In the genomic region with DNA sequence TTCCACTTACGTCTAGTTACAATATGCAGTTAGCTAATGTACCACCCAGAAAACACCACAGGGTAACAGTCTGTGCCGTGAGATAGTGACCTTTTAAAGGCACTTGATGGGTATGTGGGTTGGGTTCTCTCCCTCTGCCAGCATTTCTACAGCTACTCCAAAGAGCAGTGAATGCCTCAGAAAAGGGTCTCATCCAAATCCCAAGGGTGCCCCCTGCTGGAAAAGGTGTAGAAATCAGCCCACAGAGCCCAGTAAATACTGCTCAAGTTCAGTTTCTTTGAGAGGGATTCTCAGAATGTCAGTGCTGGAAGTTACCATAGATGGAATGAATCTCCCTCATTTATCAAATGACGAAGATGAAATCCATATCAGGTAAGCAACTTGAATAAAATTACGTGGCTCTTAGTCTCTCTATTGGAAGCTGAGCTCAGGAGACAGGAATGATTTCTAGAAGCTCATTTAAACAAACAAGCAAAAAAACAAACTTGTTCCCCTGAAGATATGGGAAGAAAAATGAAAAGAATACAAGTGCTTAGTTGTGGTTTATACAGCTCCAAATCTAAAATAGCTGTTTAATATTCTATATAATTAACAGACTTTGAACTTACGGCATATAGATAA, we compare ENCODE assay signal across 8 cellular contexts. TPM values are rescaled to one million over a fixed set of nuclear protein-coding genes. Genes with fewer than 3 reads are reported as not detected.
DNase-seq lines count a peak whose midpoint lies in the region; ATAC-seq, FAIRE-seq and TF ChIP-seq lines count a peak whose summit lies in the region.

No MANE protein-coding gene starts in this region.

- no peak overlapping the region for H2AK5ac ChIP-seq in IMR-90 (ENCODE audit: low read depth, low read length)

- H3K23ac ChIP-seq in IMR-90 (ENCODE audit: low read depth, low read length) = no peak overlapping the region

- no peak overlapping the region for H4K91ac ChIP-seq in IMR-90 (ENCODE audit: insufficient read depth, low read depth, low read length)

- no peak for TF ChIP-seq POLR2A in IMR-90 (IDR thresholded peaks at IDR 0.05; ENCODE audit: low read depth, low read length)

- no peak overlapping the region for H2BK5ac ChIP-seq in IMR-90 (ENCODE audit: low read depth, low read length, poor library complexity, severe bottlenecking)

- no peaks in the 10 kb centered on the region for H3K79me1 ChIP-seq in IMR-90 (ENCODE audit: low read depth in 1 of 2, low read length in 2 of 2)

- H3K4me1 ChIP-seq in IMR-90 (ENCODE audit: control insufficient read depth, insufficient read depth, low read length) (no peaks in the 10 kb centered on the region), parathyroid adenoma (no peaks in the 10 kb centered on the region), aorta (ENCODE audit: control insufficient read depth in 1 of 2, insufficient read depth in 2 of 2, low read length in 2 of 2) (peaks cover 0 to 3% of the 10 kb centered on the region in 2 donors)

- peak; percentile 52 for TF ChIP-seq CTCF in Calu3 (IDR thresholded peaks at IDR 0.05; ENCODE audit: unreplicated experiment)
- peak; percentile 69 for TF ChIP-seq CTCF in IMR-90 (conservative IDR thresholded peaks at IDR 0.05; ENCODE audit: low read depth, low read length)
- TF ChIP-seq CTCF in parathyroid adenoma (IDR thresholded peaks at IDR 0.05) = peak; percentile 42

- H3K14ac ChIP-seq in IMR-90 (replicated peaks; ENCODE audit: low read depth, low read length) = no peak overlapping the region

- no peaks in the 10 kb centered on the region for H3K4me1 Mint-ChIP-seq in Calu3 (ENCODE audit: low read depth, unreplicated experiment)
- no peaks in the 10 kb centered on the region for H3K4me1 Mint-ChIP-seq in activated T-helper 17 cell treated with anti-CD3 and anti-CD28 coated beads, Interleukin-2, amount 50 U/mL, for 72 hours

- no peak overlapping the region for H3K27ac Mint-ChIP-seq in Calu3 (ENCODE audit: unreplicated experiment)
- no peak overlapping the region for H3K27ac Mint-ChIP-seq in activated T-helper 17 cell treated with anti-CD3 and anti-CD28 coated beads, Interleukin-2, amount 50 U/mL, for 72 hours

- no peaks in the 10 kb centered on the region for H3K9me1 ChIP-seq in IMR-90 (ENCODE audit: insufficient read depth, low read length)

- H3K4me3 ChIP-seq in IMR-90 (ENCODE audit: insufficient read depth, low read depth, low read length) = no peak overlapping the region
- H3K4me3 ChIP-seq in parathyroid adenoma (ENCODE audit: low read depth, low read length) = no peak overlapping the region
- no peak overlapping the region for H3K4me3 ChIP-seq in aorta (ENCODE audit: low read length in 2 of 2)

- H3K27me3 Mint-ChIP-seq in Calu3 (ENCODE audit: unreplicated experiment) = no peaks in the 10 kb centered on the region
- H3K27me3 Mint-ChIP-seq in activated T-helper 17 cell treated with anti-CD3 and anti-CD28 coated beads, Interleukin-2, amount 50 U/mL, for 72 hours = peaks cover 3% of the 10 kb centered on the region

- no peak overlapping the region for H3K4ac ChIP-seq in IMR-90 (ENCODE audit: low read depth, low read length)

- H4K20me1 ChIP-seq in IMR-90 (ENCODE audit: insufficient read depth, low read length) = no peaks in the 10 kb centered on the region

- no peak overlapping the region for H4K5ac ChIP-seq in IMR-90 (ENCODE audit: low read depth, low read length)

- no peak overlapping the region for H3K18ac ChIP-seq in IMR-90 (ENCODE audit: low read depth, low read length)

- dilution Hi-C loops in IMR-90 (cut with HindIII; ENCODE audit: low sequenced_read_pairs, unreplicated experiment) = no loop called here

- H3K79me2 ChIP-seq in parathyroid adenoma = no peaks in the 10 kb centered on the region

- H3K4me2 ChIP-seq in IMR-90 (ENCODE audit: low read depth, low read length) = no peak overlapping the region
- no peak overlapping the region for H3K4me2 ChIP-seq in parathyroid adenoma (ENCODE audit: low read length)

- H3K9me3 Mint-ChIP-seq in Calu3 (ENCODE audit: low read depth, unreplicated experiment) = no peaks in the 10 kb centered on the region
- no peaks in the 10 kb centered on the region for H3K9me3 Mint-ChIP-seq in activated T-helper 17 cell treated with anti-CD3 and anti-CD28 coated beads, Interleukin-2, amount 50 U/mL, for 72 hours

- no peak overlapping the region for H2BK20ac ChIP-seq in IMR-90 (ENCODE audit: low read depth, low read length)

- TF ChIP-seq RAD21 in IMR-90 (IDR thresholded peaks at IDR 0.05; ENCODE audit: low read length) = peak; percentile 63

- BruUV-seq in Calu3 (replicated peaks; lab: Mats Ljungman, UMichigan) (no TSS peak), IMR-90 (replicated peaks; lab: Mats Ljungman, UMichigan) (no TSS peak)

- FAIRE-seq in frontal cortex (lab: Jason Lieb, UNC) = peak; percentile 23

- no peaks in the 10 kb centered on the region for H3K36me3 Mint-ChIP-seq in Calu3 (ENCODE audit: insufficient read depth, unreplicated experiment)
- H3K36me3 Mint-ChIP-seq in activated T-helper 17 cell treated with anti-CD3 and anti-CD28 coated beads, Interleukin-2, amount 50 U/mL, for 72 hours (ENCODE audit: low read depth) = no peaks in the 10 kb centered on the region

- in situ Hi-C loops in IMR-90 (cut with MboI; ENCODE audit: low sequenced_read_pairs) = no loop called here

- no peak overlapping the region for H3K56ac ChIP-seq in IMR-90 (ENCODE audit: extremely low read depth, insufficient read depth, low read length)

- no peak overlapping the region for H3K27ac ChIP-seq in IMR-90 (ENCODE audit: insufficient read depth, low read length)
- no peak overlapping the region for H3K27ac ChIP-seq in parathyroid adenoma
- H3K27ac ChIP-seq in aorta (ENCODE audit: low read depth in 1 of 2, low read length in 2 of 2) = no peak overlapping the region

- peak; percentile 78 for DNase-seq in Calu3
- peak; percentile 58 for DNase-seq in IMR-90
- DNase-seq in RPMI8226 = peak; percentile 61
- DNase-seq in frontal cortex (ENCODE audit: low spot score in 2 of 2) = peak in 1 of 2 donors; percentile 40
- DNase-seq in aorta = peak in 1 of 2 donors; percentile 67

- no peak overlapping the region for H2BK120ac ChIP-seq in IMR-90 (ENCODE audit: low read depth, low read length)

- H4K8ac ChIP-seq in IMR-90 (ENCODE audit: low read depth in 2 of 2, low read length in 2 of 2) = no peak overlapping the region

- H3K9ac ChIP-seq in IMR-90 (ENCODE audit: low read depth, low read length) (no peak overlapping the region), parathyroid adenoma (no peak overlapping the region)

- no peaks in the 10 kb centered on the region; the same call in 1 of the 2 replicates for H3K27me3 ChIP-seq in IMR-90 (ENCODE audit: control insufficient read depth, insufficient read depth, low read length)
- no peaks in the 10 kb centered on the region for H3K27me3 ChIP-seq in parathyroid adenoma (ENCODE audit: control insufficient read depth, insufficient read depth, low read length)
- H3K27me3 ChIP-seq in aorta (ENCODE audit: control insufficient read depth in 1 of 2, insufficient read depth in 2 of 2, low read length in 1 of 2) = no peaks in the 10 kb centered on the region

- no peak overlapping the region for H2BK15ac ChIP-seq in IMR-90 (ENCODE audit: low read depth, low read length)

- intact Hi-C loops in Calu3 (cut with micrococcal nuclease; ENCODE audit: unreplicated experiment) = loop anchor here (1.0 kb wide), 1 partner anchor 116 kb away; no protein-coding TSS in a partner anchor
- intact Hi-C loops in IMR-90 (cut with micrococcal nuclease) = loop anchor here (1.0 to 5.0 kb wide), 5 partner anchors 103 to 608 kb away; partner anchors contain the start of gene MND1
- intact Hi-C loops in aorta (cut with DNase I) = loop anchor here in 1 of 2 donors (2.0 to 5.0 kb wide), 2 partner anchors 116 to 403 kb away; no protein-coding TSS in a partner anchor

- no peaks in the 10 kb centered on the region for H3K9me3 ChIP-seq in IMR-90 (ENCODE audit: control insufficient read depth, insufficient read depth, low read length)
- no peaks in the 10 kb centered on the region for H3K9me3 ChIP-seq in parathyroid adenoma (ENCODE audit: control insufficient read depth, low read length)
- H3K9me3 ChIP-seq in aorta (ENCODE audit: control insufficient read depth, low read length) = no peaks in the 10 kb centered on the region

- CTCF ChIA-PET in Calu3 (lab: Charles Lee) = interaction anchor here (0.8 to 1.5 kb wide), 3 partner anchors 107 to 155 kb away, joined by 4 to 9 read pairs (median 4); no protein-coding TSS in a partner anchor
- CTCF ChIA-PET in IMR-90 (lab: Yijun Ruan, JAX) = interaction anchor here (0.6 to 1.2 kb wide), 2 partner anchors 10 to 61 kb away, joined by 3 to 4 read pairs; no protein-coding TSS in a partner anchor

- no peak overlapping the region for H2AK9ac ChIP-seq in IMR-90 (replicated peaks; ENCODE audit: low read depth, low read length, poor library complexity)

- no CpG with 5 or more reads among the region's 5 CpGs for WGBS in IMR-90 (ENCODE audit: extremely low coverage in 2 of 2, insufficient read length in 1 of 2), 2 experiments
- whole genome bisulfite sequencing in aorta, 2 donors = 25 to 36% methylated on average over 5 of the region's 5 CpGs

- ATAC-seq in GM21360 (IDR thresholded peaks at IDR 0.05; ENCODE audit: unreplicated experiment) (peak; percentile 85), IMR-90 (ENCODE audit: low read depth) (peak; percentile 90), aorta (ENCODE audit: low FRiP score) (peak; percentile 90)
- ATAC-seq in activated T-helper 17 cell treated with anti-CD3 and anti-CD28 coated beads, Interleukin-2, amount 50 U/mL, for 72 hours (replicated peaks) = peak; percentile 90

- H3K36me3 ChIP-seq in IMR-90 (ENCODE audit: control insufficient read depth, insufficient read depth, low read length) (no peaks in the 10 kb centered on the region), parathyroid adenoma (ENCODE audit: control insufficient read depth, insufficient read depth, low read length) (peaks cover 2% of the 10 kb centered on the region), aorta (ENCODE audit: control insufficient read depth in 1 of 2, insufficient read depth in 2 of 2, low read length in 1 of 2) (no peaks in the 10 kb centered on the region)

- POLR2A ChIA-PET in IMR-90 (lab: Charles Lee; ENCODE audit: unreplicated experiment) = no interaction called here

- H3K4me3 Mint-ChIP-seq in Calu3 (ENCODE audit: low read depth, unreplicated experiment) = no peak overlapping the region
- no peak overlapping the region for H3K4me3 Mint-ChIP-seq in activated T-helper 17 cell treated with anti-CD3 and anti-CD28 coated beads, Interleukin-2, amount 50 U/mL, for 72 hours

- H2AFZ ChIP-seq in IMR-90 (replicated peaks; ENCODE audit: low read length, poor library complexity) = no peak overlapping the region
- H2AFZ ChIP-seq in parathyroid adenoma = no peak overlapping the region

RNA-seq across cellular contexts. Expression of gene RNF175, which starts 9.5 kb away (rescaled TPM):
- total RNA-seq in Calu3 (2022) (0.54 and 0.66 TPM in 2 replicates), IMR-90 (2012; rRNA removed) (not detected in 2 replicates), frontal cortex (31.0 TPM), aorta (1 to 10 TPM in 1 of 2 donors, not detected in 1; 1.0 TPM)
- polyA plus RNA-seq in IMR-90 (2012; rRNA removed) (not detected in 2 replicates), aorta (under 1 TPM in 1 of 2 donors, not detected in 1; 0.33 TPM)
- polyA plus RNA-seq in IMR-90 (2012; cell fraction: cytosol; rRNA removed) = not detected in 2 replicates
- not detected in 2 replicates for polyA plus RNA-seq in IMR-90 (2012; cell fraction: nucleus; rRNA removed; ENCODE audit: low replicate concordance)
- under 1 TPM in 1 of 2 donors, not detected in 1; 0.37 TPM for total RNA-seq in activated T-helper 17 cell treated with anti-CD3 and anti-CD28 coated beads, Interleukin-2, amount 50 U/mL, for 72 hours

RNA-seq across cellular contexts. Expression of gene SFRP2, which starts 38.6 kb away (rescaled TPM):
- total RNA-seq in Calu3 (2022) (not detected in 2 replicates), IMR-90 (2012; rRNA removed) (not detected in 2 replicates), frontal cortex (0.82 TPM), aorta (1,000 to 10,000 TPM in 1 of 2 donors, 10 to 100 TPM in 1; 91.0 to 1,198 TPM)
- polyA plus RNA-seq in IMR-90 (2012; rRNA removed) (not detected in 2 replicates), aorta (10 to 100 TPM in 1 of 2 donors, under 1 TPM in 1; 0.92 to 13.0 TPM)
- 0.02 TPM in 1 of 2 replicates, not detected in the other for polyA plus RNA-seq in IMR-90 (2012; cell fraction: cytosol; rRNA removed)
- polyA plus RNA-seq in IMR-90 (2012; cell fraction: nucleus; rRNA removed; ENCODE audit: low replicate concordance) = not detected in 2 replicates
- not detected for total RNA-seq in activated T-helper 17 cell treated with anti-CD3 and anti-CD28 coated beads, Interleukin-2, amount 50 U/mL, for 72 hours

Comparison
In these comparisons a context has a peak if more than half of its experiments do, and no peak if none do; other contexts are left out.
1. RNA of gene RNF175, which starts 9.5 kb away (total RNA-seq): 31.0 TPM in frontal cortex (single experiment); 1.0 TPM in aorta, 0.54 to 0.66 TPM in Calu3, 0.37 TPM in activated T-helper 17 cell treated with anti-CD3 and anti-CD28 coated beads, Interleukin-2, amount 50 U/mL, for 72 hours and not detected in IMR-90; every median in the first group is over 10 times any median in the second.
2. RNA of gene SFRP2, which starts 38.6 kb away (total RNA-seq): 91.0 to 1,198 TPM in aorta; 0.82 TPM in frontal cortex (single experiment), not detected in Calu3, not detected in IMR-90 and not detected in activated T-helper 17 cell treated with anti-CD3 and anti-CD28 coated beads, Interleukin-2, amount 50 U/mL, for 72 hours; every median in the first group is over 10 times any median in the second.
3. Peak in every context shown above with its lines, with median percentiles within 50 percentile points of each other: CTCF ChIP-seq and ATAC-seq.